In the genomic region with DNA sequence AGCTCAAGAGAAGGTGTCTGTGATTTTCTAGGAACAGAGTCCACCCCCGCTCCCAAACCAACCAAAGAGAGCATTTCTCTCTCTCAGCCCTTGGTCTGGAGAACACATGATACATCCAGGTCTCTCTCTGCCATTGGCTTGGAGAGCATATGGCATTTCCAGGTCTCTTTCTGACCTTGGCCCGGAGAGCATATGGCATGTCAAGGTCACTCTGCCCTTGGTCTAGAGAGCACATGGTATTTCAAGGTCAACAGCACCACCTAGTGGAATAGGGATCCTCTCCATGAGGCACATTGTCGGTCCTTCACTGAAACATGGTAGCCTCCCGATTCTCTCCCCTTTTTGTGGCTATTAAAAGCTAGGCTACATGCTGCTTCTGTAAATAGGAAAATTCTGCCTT, we compare ENCODE assay signal across 8 cellular contexts.
A peak's percentile ranks its signal among the peaks of the same experiment; 100 is the strongest.
DNase-seq lines count a peak whose midpoint lies in the region; ATAC-seq, FAIRE-seq and TF ChIP-seq lines count a peak whose summit lies in the region.

No MANE protein-coding gene starts in this region.

- no peak for TF ChIP-seq POLR2A in GM12892 (IDR thresholded peaks at IDR 0.05; ENCODE audit: low read depth, low read length)

- H3K27me3 ChIP-seq in A673 (replicated peaks; ENCODE audit: insufficient read depth, low read depth, low read length, poor library complexity): no peaks in the 10 kb centered on the region

- H3K27ac ChIP-seq in A673 (ENCODE audit: low read depth, low read length, poor library complexity, severe bottlenecking): no peak overlapping the region

- no peaks in the 10 kb centered on the region for H3K4me1 Mint-ChIP-seq in chondrocyte (ENCODE audit: low read depth)
- no peaks in the 10 kb centered on the region for H3K4me1 Mint-ChIP-seq in T-helper 2 cell treated with Interferon-gamma antibody and Interleukin-4, amounts not matched to agents 5 μg/mL and 100 μg/mL, for 36 hours (ENCODE audit: low read depth)

- DNase-seq in A673 (ENCODE audit: low spot score) (peak; percentile 76), GM12892 (ENCODE audit: insufficient read length) (no peak), NCI-H1092 (lab: John Stamatoyannopoulos, UW) (peak; percentile 2), chondrocyte (ENCODE audit: low spot score) (no peak), urothelium cell line (ENCODE audit: low spot score) (peak; percentile 4), posterior cingulate gyrus (no peak)
- no peak for DNase-seq in T-helper 2 cell treated with Interferon-gamma antibody and Interleukin-4, amounts not matched to agents 5 μg/mL and 100 μg/mL, for 36 hours (ENCODE audit: low spot score)

- H3K9me3 ChIP-seq in A673 (ENCODE audit: low read depth, low read length, poor library complexity, severe bottlenecking): no peaks in the 10 kb centered on the region

- no peak for ATAC-seq in HG02610 (IDR thresholded peaks at IDR 0.05; ENCODE audit: unreplicated experiment)

- no peak overlapping the region for H3K4me3 Mint-ChIP-seq in chondrocyte (ENCODE audit: unreplicated experiment)
- H3K4me3 Mint-ChIP-seq in T-helper 2 cell treated with Interferon-gamma antibody and Interleukin-4, amounts not matched to agents 5 μg/mL and 100 μg/mL, for 36 hours: no peak overlapping the region

- FAIRE-seq in GM12892 (lab: Jason Lieb, UNC): peak; percentile 74
- peak; percentile 48 for FAIRE-seq in urothelium cell line (lab: Jason Lieb, UNC)

- H3K27ac Mint-ChIP-seq in chondrocyte (ENCODE audit: unreplicated experiment): no peak overlapping the region
- no peak overlapping the region for H3K27ac Mint-ChIP-seq in T-helper 2 cell treated with Interferon-gamma antibody and Interleukin-4, amounts not matched to agents 5 μg/mL and 100 μg/mL, for 36 hours

- POLR2A ChIA-PET in A673 (lab: Charles Lee; ENCODE audit: low non-redundant PET): no interaction called here

- no TSS peak for BruUV-seq in A673 (replicated peaks; lab: Mats Ljungman, UMichigan)

- no peaks in the 10 kb centered on the region for H3K4me1 ChIP-seq in A673 (ENCODE audit: insufficient read depth, low read length, poor library complexity, severe bottlenecking)

- no peaks in the 10 kb centered on the region for H3K36me3 ChIP-seq in A673 (ENCODE audit: insufficient read depth, low read length, poor library complexity, severe bottlenecking)

- intact Hi-C loops in A673 (cut with micrococcal nuclease; ENCODE audit: unreplicated experiment): loop anchor here (1.0 to 10.0 kb wide), 6 partner anchors 244 to 1130 kb away; partner anchors contain the start of gene OLFM3
- intact Hi-C loops in posterior cingulate gyrus (cut with DNase I): loop anchor here (5.0 kb wide), 1 partner anchor 612 kb away; no protein-coding TSS in a partner anchor

- no peak overlapping the region for H3K4me3 ChIP-seq in A673 (ENCODE audit: low read depth, low read length, poor library complexity, severe bottlenecking)

- no peaks in the 10 kb centered on the region for H3K36me3 Mint-ChIP-seq in chondrocyte (ENCODE audit: low read depth)
- no peaks in the 10 kb centered on the region for H3K36me3 Mint-ChIP-seq in T-helper 2 cell treated with Interferon-gamma antibody and Interleukin-4, amounts not matched to agents 5 μg/mL and 100 μg/mL, for 36 hours (ENCODE audit: low read depth)

- peaks cover 10% of the 10 kb centered on the region for H3K9me3 Mint-ChIP-seq in chondrocyte (ENCODE audit: low read depth)
- no peaks in the 10 kb centered on the region for H3K9me3 Mint-ChIP-seq in T-helper 2 cell treated with Interferon-gamma antibody and Interleukin-4, amounts not matched to agents 5 μg/mL and 100 μg/mL, for 36 hours

- CTCF ChIA-PET in A673 (lab: Charles Lee): interaction anchor here (0.5 to 1.4 kb wide), 3 partner anchors 781 to 1200 kb away, joined by 3 to 7 read pairs (median 7); no protein-coding TSS in a partner anchor

- peaks cover 2% of the 10 kb centered on the region for H3K27me3 Mint-ChIP-seq in chondrocyte (ENCODE audit: low read depth)
- no peaks in the 10 kb centered on the region for H3K27me3 Mint-ChIP-seq in T-helper 2 cell treated with Interferon-gamma antibody and Interleukin-4, amounts not matched to agents 5 μg/mL and 100 μg/mL, for 36 hours (ENCODE audit: low read depth)

- peak; percentile 81 for TF ChIP-seq CTCF in A673 (conservative IDR thresholded peaks at IDR 0.05; ENCODE audit: low read depth, low read length)
- TF ChIP-seq CTCF in chondrocyte (IDR thresholded peaks at IDR 0.05): peak; percentile 72

Comparison
In these comparisons a context has a peak if more than half of its experiments do, and no peak if none do; other contexts are left out.
1. DNase-seq: peak in A673 (single experiment), NCI-H1092 (single experiment) and urothelium cell line (single experiment); none in GM12892 (single experiment), chondrocyte (single experiment), posterior cingulate gyrus (0 of 10) and T-helper 2 cell treated with Interferon-gamma antibody and Interleukin-4, amounts not matched to agents 5 μg/mL and 100 μg/mL, for 36 hours (single experiment).